Comparison of ENCODE assay signal across 18 cellular contexts in the genomic region with DNA sequence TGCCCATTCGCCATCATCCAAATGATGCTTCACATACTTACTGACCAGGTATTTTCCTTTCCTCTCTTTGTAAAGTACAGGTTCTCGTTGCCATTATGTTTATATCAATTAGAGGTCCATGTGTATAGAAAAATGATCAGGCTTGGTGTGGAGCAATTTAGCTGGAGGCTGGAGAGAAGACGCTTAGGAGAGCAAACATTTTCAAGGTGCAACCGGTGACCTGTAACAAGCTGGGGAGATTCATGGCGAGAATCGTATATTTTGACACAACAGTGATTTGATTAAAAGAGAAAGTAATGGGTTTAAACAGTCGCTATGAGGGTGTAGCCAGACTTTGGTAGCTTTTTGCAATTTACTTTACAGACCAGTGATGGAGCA.
DNase-seq lines count a peak whose midpoint lies in the region; ATAC-seq, FAIRE-seq and TF ChIP-seq lines count a peak whose summit lies in the region.
"Had no signal": no experiment of that assay in that cellular context is flagged by ENCODE, and none has a peak within 500 bp of the region (broad histone marks: within the 10 kb centered on the region; RNA-seq: fewer than 3 reads in every experiment).

No MANE protein-coding gene starts in this region.

- intact Hi-C loops in pancreas (cut with DNase I) = no loop called here

- H3K27me3 ChIP-seq in pancreas = no peaks in the 10 kb centered on the region

- no peak for ATAC-seq in pancreas

- H3K4me3 ChIP-seq in pancreas = no peak overlapping the region

- TF ChIP-seq CTCF in C4-2B (conservative IDR thresholded peaks at IDR 0.05) = peak; percentile 40
- no peak for TF ChIP-seq CTCF in pancreas (IDR thresholded peaks at IDR 0.05)

- no peak for FAIRE-seq in pancreas (lab: Jason Lieb, UNC)

- H3K27ac ChIP-seq in C4-2B (no peak overlapping the region), pancreas (no peak overlapping the region)
- H3K27ac ChIP-seq: 22Rv1 had no signal

- DNase-seq in NCI-H1092 treated with DMSO at 0.1 percent for 48 hours (lab: John Stamatoyannopoulos, UW) = peak; percentile 35
- no peak for DNase-seq in NCI-H1092 (lab: John Stamatoyannopoulos, UW)
- DNase-seq in NCI-H187 treated with DMSO at 0.1 percent for 48 hours (lab: John Stamatoyannopoulos, UW) = peak; percentile 42
- peak; percentile 53 for DNase-seq in SHP77 treated with DMSO at 0.1 percent for 48 hours (lab: John Stamatoyannopoulos, UW)
- DNase-seq in GF-D8 (lab: John Stamatoyannopoulos, UW) = no peak
- no peak for DNase-seq in mesenteric fat pad (ENCODE audit: low spot score)
- no peak for DNase-seq in pancreas
- DNase-seq: DMS 273 treated with DMSO at 0.1 percent for 48 hours, GDM1, H9, IMR-90, NCI-H1048, NCI-H2227 treated with DMSO at 0.1 percent for 48 hours, PC-3, RPMI8226, SIG-M5 had no signal

- H3K9me3 ChIP-seq in pancreas = no peaks in the 10 kb centered on the region

- H3K36me3 ChIP-seq in pancreas = no peaks in the 10 kb centered on the region

- WGBS in pancreas, 2 donors = 72 to 79% methylated on average over 7 of the region's 7 CpGs

- no peaks in the 10 kb centered on the region for H3K4me1 ChIP-seq in pancreas

Comparison
In these comparisons a context has a peak if more than half of its experiments do, and no peak if none do; other contexts are left out.
1. DNase-seq: peak in NCI-H1092 treated with DMSO at 0.1 percent for 48 hours (single experiment), NCI-H187 treated with DMSO at 0.1 percent for 48 hours (single experiment) and SHP77 treated with DMSO at 0.1 percent for 48 hours (single experiment); none in NCI-H1092 (single experiment), GF-D8 (single experiment), mesenteric fat pad (single experiment) and pancreas (0 of 6).